11 cellular contexts compared by ENCODE assay signal in the genomic region with DNA sequence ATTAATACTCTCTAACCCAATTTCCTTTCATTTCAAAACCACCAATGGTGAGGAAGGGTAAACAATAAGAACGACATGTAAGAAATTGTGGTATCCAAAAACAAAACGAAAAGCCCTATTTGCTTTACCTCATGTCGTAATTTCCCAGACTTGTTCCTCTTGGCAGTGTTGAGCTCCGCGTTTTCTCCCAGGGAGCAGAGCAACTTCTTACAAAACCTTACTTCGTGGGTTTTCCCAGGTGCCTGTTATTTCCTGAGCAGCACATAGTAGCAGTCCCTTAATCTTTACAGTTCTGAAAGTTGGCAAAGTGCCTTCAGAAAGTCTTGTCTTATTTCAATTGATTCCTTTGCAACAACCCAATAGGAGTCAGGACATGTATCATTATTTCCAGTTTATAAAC.
DNase-seq lines count a peak whose midpoint lies in the region; ATAC-seq, FAIRE-seq and TF ChIP-seq lines count a peak whose summit lies in the region.
"Had no signal": no experiment of that assay in that cellular context is flagged by ENCODE, and none has a peak within 500 bp of the region (broad histone marks: within the 10 kb centered on the region; RNA-seq: fewer than 3 reads in every experiment).

No MANE protein-coding gene starts in this region.

- POLR2A ChIA-PET in GM12878 (lab: Charles Lee): interaction anchor here (0.6 to 9.3 kb wide), 5 partner anchors 10 to 206 kb away, joined by 3 to 304 read pairs (median 6); no protein-coding TSS in a partner anchor
- POLR2A ChIA-PET in PC-3 (lab: Charles Lee; ENCODE audit: unreplicated experiment): no interaction called here

- H4K20me1 ChIP-seq in GM12878 (ENCODE audit: control insufficient read depth, insufficient read depth) (no peaks in the 10 kb centered on the region), PC-3 (ENCODE audit: low read length) (no peaks in the 10 kb centered on the region)

- no TSS peak for BruUV-seq in GM12878 (replicated peaks; lab: Mats Ljungman, UMichigan)
- BruUV-seq in PC-3 (replicated peaks; lab: Mats Ljungman, UMichigan): no TSS peak

- peak; percentile 21 for DNase-seq in SIG-M5 treated with dmso at 0.1 percent for 504 hours (lab: John Stamatoyannopoulos, UW; ENCODE audit: unreplicated experiment)
- no peak for DNase-seq in SIG-M5 (lab: John Stamatoyannopoulos, UW)
- no peak for DNase-seq in GM12878 (ENCODE audit: low read depth, low spot score)
- DNase-seq in left colon: peak in 1 of 2 donors; percentile 45
- peak in 1 of 2 donors; percentile 53 for DNase-seq in upper lobe of left lung
- DNase-seq in PC-3: no peak
- DNase-seq: DMS53, NCI-H1092 treated with DMSO at 0.1 percent for 48 hours, T-helper 1 cell had no signal

- peak overlapping the region; percentile 56 for H3K4me3 ChIP-seq in GM12878
- H3K4me3 ChIP-seq in upper lobe of left lung: peak overlapping the region in 1 of 4 donors; percentile 15
- no peak overlapping the region for H3K4me3 ChIP-seq in PC-3 (ENCODE audit: low read length)

- in situ Hi-C loops in GM12878 (cut with MboI): loop anchor here (25.0 kb wide), 2 partner anchors 1812 to 1912 kb away; no protein-coding TSS in a partner anchor

- H3K9ac ChIP-seq in GM12878 (ENCODE audit: control insufficient read depth, insufficient read depth, low read length) (peak overlapping the region; percentile 58), PC-3 (ENCODE audit: low read length) (no peak overlapping the region)

- ATAC-seq in GM12878 (peak; percentile 9), left colon (peak; percentile 55), upper lobe of left lung (ENCODE audit: low FRiP score in 2 of 2) (peak; percentile 37 to 69), HG02759 (IDR thresholded peaks at IDR 0.05; ENCODE audit: unreplicated experiment) (no peak), PC-3 (no peak), HG03354 (IDR thresholded peaks at IDR 0.05; ENCODE audit: poor library complexity, severe bottlenecking, unreplicated experiment) (no peak)

- H3K9me3 ChIP-seq in GM12878 (replicated peaks; ENCODE audit: control insufficient read depth, insufficient read depth, low read length) (no peaks in the 10 kb centered on the region; the same call in 2 of the 3 replicates), upper lobe of left lung (no peaks in the 10 kb centered on the region), PC-3 (ENCODE audit: low read length) (no peaks in the 10 kb centered on the region)

- peak; percentile 44 for FAIRE-seq in GM12878 (lab: Jason Lieb, UNC)

- H3K4me2 ChIP-seq in GM12878 (ENCODE audit: control insufficient read depth, insufficient read depth): peak overlapping the region; percentile 70
- H3K4me2 ChIP-seq in PC-3 (ENCODE audit: low read length): no peak overlapping the region

- peak overlapping the region; percentile 29 for H2AFZ ChIP-seq in GM12878 (ENCODE audit: control insufficient read depth, low read depth, low read length)
- no peak overlapping the region for H2AFZ ChIP-seq in PC-3 (ENCODE audit: low read length)

- TF ChIP-seq POLR2A in GM12878 (IDR thresholded peaks at IDR 0.05; ENCODE audit: low read depth, low read length): no peak
- TF ChIP-seq POLR2A in upper lobe of left lung (IDR thresholded peaks at IDR 0.05): no peak

- peak overlapping the region; percentile 86 for H3K27ac ChIP-seq in GM12878 (ENCODE audit: control insufficient read depth, insufficient read depth)
- peak overlapping the region in 2 of 4 donors; percentile 5 to 33 for H3K27ac ChIP-seq in upper lobe of left lung
- no peak overlapping the region for H3K27ac ChIP-seq in PC-3 (ENCODE audit: low read length)

- H3K79me2 ChIP-seq in GM12878 (ENCODE audit: control insufficient read depth, insufficient read depth, low read length) (peaks cover 9% of the 10 kb centered on the region), PC-3 (ENCODE audit: low read length) (no peaks in the 10 kb centered on the region)

- TF ChIP-seq CTCF in GM12878 (IDR thresholded peaks at IDR 0.05 in 2 of 3, conservative IDR thresholded peaks at IDR 0.05 in 1 of 3; ENCODE audit: control insufficient read depth in 2 of 3, extremely low read depth in 1 of 3, insufficient read depth in 1 of 3, low read depth in 3 of 3, low read length in 3 of 3) (no peak), upper lobe of left lung (IDR thresholded peaks at IDR 0.05) (no peak), PC-3 (conservative IDR thresholded peaks at IDR 0.05; ENCODE audit: low read depth, low read length) (no peak)

- no peak for TF ChIP-seq EP300 in GM12878 (IDR thresholded peaks at IDR 0.05; ENCODE audit: borderline replicate concordance in 1 of 2, control insufficient read depth in 1 of 2, low read depth in 2 of 2, low read length in 2 of 2)
- no peak for TF ChIP-seq EP300 in upper lobe of left lung (IDR thresholded peaks at IDR 0.05)

- RAD21 ChIA-PET in GM12878 (lab: Charles Lee; ENCODE audit: unreplicated experiment): interaction anchor here (1.0 to 10.5 kb wide), 9 partner anchors 12 to 342 kb away, joined by 3 to 395 read pairs (median 9); no protein-coding TSS in a partner anchor

- H3F3A ChIP-seq in PC-3 (ENCODE audit: low read length, unreplicated experiment): no peaks in the 10 kb centered on the region

- H3K4me1 ChIP-seq in GM12878 (ENCODE audit: control insufficient read depth, insufficient read depth, low read length) (peaks cover 65% of the 10 kb centered on the region), upper lobe of left lung (peaks cover 0 to 11% (median 7%) of the 10 kb centered on the region in 4 donors), PC-3 (ENCODE audit: insufficient read depth, low read length) (peaks cover 24% of the 10 kb centered on the region)

- SMC1A ChIA-PET in GM12878 (lab: Charles Lee; ENCODE audit: uncharacterized antibody, unreplicated experiment): interaction anchor here (0.8 to 10.5 kb wide), 8 partner anchors 15 to 222 kb away, joined by 3 to 489 read pairs (median 4); no protein-coding TSS in a partner anchor

- 0 out of 2 replicates have a peak, but pooled peaks have one; percentile 11 for TF ChIP-seq RAD21 in GM12878 (IDR thresholded peaks at IDR 0.05; ENCODE audit: insufficient read depth, low read depth, low read length)

- H3K27me3 ChIP-seq in GM12878 (replicated peaks in 1 of 2; ENCODE audit: control insufficient read depth in 2 of 2, insufficient read depth in 2 of 2, low read length in 1 of 2) (no peaks in the 10 kb centered on the region), upper lobe of left lung (no peaks in the 10 kb centered on the region), PC-3 (ENCODE audit: low read length) (no peaks in the 10 kb centered on the region)

- WGBS in GM12878 (ENCODE audit: insufficient coverage, insufficient replicate concordance, low lambda C conversion rate, missing lambda C conversion rate): under 1% methylated on average over 6 of the region's 6 CpGs
- WGBS in upper lobe of left lung, 2 donors: 27 to 43% methylated on average over 6 of the region's 6 CpGs

- CTCF ChIA-PET in GM12878 (lab: Yijun Ruan, JAX) (interaction anchor here (1.0 to 9.3 kb wide), 3 partner anchors 11 to 343 kb away, joined by 3 to 146 read pairs (median 8); no protein-coding TSS in a partner anchor), PC-3 (lab: Charles Lee) (no interaction called here)

- H3K36me3 ChIP-seq in GM12878 (ENCODE audit: control insufficient read depth in 2 of 2, insufficient read depth in 2 of 2, low read length in 1 of 2) (no peaks in the 10 kb centered on the region), upper lobe of left lung (no peaks in the 10 kb centered on the region), PC-3 (ENCODE audit: low read depth, low read length) (no peaks in the 10 kb centered on the region)

- intact Hi-C loops in GM12878 (cut with micrococcal nuclease; ENCODE audit: unreplicated experiment): loop anchor here (5.0 to 10.0 kb wide), 3 partner anchors 108 to 316 kb away; no protein-coding TSS in a partner anchor
- intact Hi-C loops in left colon (cut with DNase I, micrococcal nuclease): no loop called here
- intact Hi-C loops in PC-3 (cut with micrococcal nuclease): loop anchor here (5.0 kb wide), 1 partner anchor 43 kb away; no protein-coding TSS in a partner anchor

- no peaks in the 10 kb centered on the region for H3K9me2 ChIP-seq in PC-3 (replicated peaks; ENCODE audit: low read length)

TF ChIP-seq in GM12878, 131 proteins besides CTCF, POLR2A, EP300 and RAD21 (continues in another document):
- TF ChIP-seq PML (IDR thresholded peaks at IDR 0.05; ENCODE audit: low read length): 0 out of 2 replicates have a peak, but pooled peaks have one; percentile 18
- TF ChIP-seq, protein P1, sequence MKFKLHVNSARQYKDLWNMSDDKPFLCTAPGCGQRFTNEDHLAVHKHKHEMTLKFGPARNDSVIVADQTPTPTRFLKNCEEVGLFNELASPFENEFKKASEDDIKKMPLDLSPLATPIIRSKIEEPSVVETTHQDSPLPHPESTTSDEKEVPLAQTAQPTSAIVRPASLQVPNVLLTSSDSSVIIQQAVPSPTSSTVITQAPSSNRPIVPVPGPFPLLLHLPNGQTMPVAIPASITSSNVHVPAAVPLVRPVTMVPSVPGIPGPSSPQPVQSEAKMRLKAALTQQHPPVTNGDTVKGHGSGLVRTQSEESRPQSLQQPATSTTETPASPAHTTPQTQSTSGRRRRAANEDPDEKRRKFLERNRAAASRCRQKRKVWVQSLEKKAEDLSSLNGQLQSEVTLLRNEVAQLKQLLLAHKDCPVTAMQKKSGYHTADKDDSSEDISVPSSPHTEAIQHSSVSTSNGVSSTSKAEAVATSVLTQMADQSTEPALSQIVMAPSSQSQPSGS (IDR thresholded peaks at IDR 0.05; ENCODE audit: low read length): peak; percentile 89
- peak; percentile 57 for TF ChIP-seq IKZF1 (conservative IDR thresholded peaks at IDR 0.05)
- peak; percentile 48 for TF ChIP-seq MLLT1 (IDR thresholded peaks at IDR 0.05)
- no peak for TF ChIP-seq GABPA (IDR thresholded peaks at IDR 0.05; ENCODE audit: low read depth)
- TF ChIP-seq PAX8 (IDR thresholded peaks at IDR 0.05): no peak
- TF ChIP-seq FOXM1 (IDR thresholded peaks at IDR 0.05; ENCODE audit: low read depth, low read length): peak; percentile 74; the same call in 1 of the 2 replicates
- TF ChIP-seq CEBPB (IDR thresholded peaks at IDR 0.05; ENCODE audit: borderline replicate concordance in 1 of 2, low read depth in 2 of 2, low read length in 2 of 2): peak in 1 of 2 experiments; percentile 51; a peak in 1 of 4 replicates
- TF ChIP-seq ZZZ3 (IDR thresholded peaks at IDR 0.05; ENCODE audit: control insufficient read depth, insufficient read length, low read depth): no peak

Comparison
In these comparisons a context has a peak if more than half of its experiments do, and no peak if none do; other contexts are left out.
1. ATAC-seq: peak in GM12878 (single experiment), left colon (single experiment) and upper lobe of left lung (2 of 2); none in HG02759 (single experiment), PC-3 (single experiment) and HG03354 (single experiment).
2. intact Hi-C loops: an anchor here in GM12878 (5.0 to 10.0 kb wide) and PC-3 (5.0 kb wide); none called in left colon.